ENCODE assay signal across 8 cellular contexts in genomic region chr2:70301344-70302194, GRCh38. TPM values are rescaled to one million over a fixed set of nuclear protein-coding genes. Genes with fewer than 3 reads are reported as not detected.
DNase-seq lines count a peak whose midpoint lies in the region; ATAC-seq, FAIRE-seq and TF ChIP-seq lines count a peak whose summit lies in the region.

TSS of gene FAM136A (minus strand) at chr2:70302067. CDS start at chr2:70302011, 56 bp downstream.

- peak; percentile 80 for FAIRE-seq in GM12891 (lab: Jason Lieb, UNC)

- H3K36me3 ChIP-seq in aorta (ENCODE audit: control insufficient read depth in 1 of 2, insufficient read depth in 2 of 2, low read length in 1 of 2): peaks cover 0 to 3% of the 10 kb centered on the region in 2 donors

- H3K4me3 ChIP-seq in aorta (ENCODE audit: low read length in 2 of 2): peak within 1 kb of the TSS; percentile 68 to 70

- intact Hi-C loops in T-helper 2 cell treated with Interferon-gamma antibody and Interleukin-4, amounts not matched to agents 100 ng/mL and 5 ng/mL, for 36 hours (cut with micrococcal nuclease): loop anchor here (1.0 to 5.0 kb wide), 6 partner anchors 8 to 571 kb away; partner anchors contain the start of genes SNRPG, TGFA and TIA1
- intact Hi-C loops in aorta (cut with DNase I): loop anchor here in 1 of 2 donors (5.0 kb wide), 2 partner anchors 316 to 646 kb away; no protein-coding TSS in a partner anchor

- no peaks in the 10 kb centered on the region for H3K27me3 ChIP-seq in aorta (ENCODE audit: control insufficient read depth in 1 of 2, insufficient read depth in 2 of 2, low read length in 1 of 2)

- ATAC-seq in HG02678 (IDR thresholded peaks at IDR 0.05; ENCODE audit: unreplicated experiment) (peak; percentile 81), aorta (ENCODE audit: low FRiP score) (peak; percentile 98)

- WGBS in aorta, 2 donors: 0 to 1% methylated on average over 70 to 79 of the region's 79 CpGs

- peak within 1 kb of the TSS in 1 of 2 donors; percentile 1 for H3K27ac ChIP-seq in aorta (ENCODE audit: low read depth in 1 of 2, low read length in 2 of 2)

- H3K9me3 ChIP-seq in aorta (ENCODE audit: control insufficient read depth, low read length): no peaks in the 10 kb centered on the region

- peak; percentile 84 for DNase-seq in GM12891 (ENCODE audit: insufficient read length, low spot score)
- DNase-seq in NCI-H1417 treated with DMSO at 0.1 percent for 48 hours (lab: John Stamatoyannopoulos, UW): peak; percentile 73
- DNase-seq in anterior cingulate cortex (lab: John Stamatoyannopoulos, UW): peak in 56 of 58 donors; percentile 3 to 83 (median 63)
- peak; percentile 82 for DNase-seq in hepatic stellate cell (ENCODE audit: low spot score)
- DNase-seq in renal cortical epithelial cell (ENCODE audit: low read depth): peak; percentile 35
- peak; percentile 92 to 97 for DNase-seq in aorta

- H3K4me1 ChIP-seq in aorta (ENCODE audit: control insufficient read depth in 1 of 2, insufficient read depth in 2 of 2, low read length in 2 of 2): no peaks in the 10 kb centered on the region

- TF ChIP-seq POLR2A in GM12891 (IDR thresholded peaks at IDR 0.05; ENCODE audit: low read depth, low read length): peak; percentile 88

TF ChIP-seq in GM12891, 5 proteins besides CTCF, POLR2A, EP300 and RAD21:
- TF ChIP-seq TAF1 (IDR thresholded peaks at IDR 0.05; ENCODE audit: low read depth, low read length) (peak; percentile 68; the same call in 1 of the 2 replicates), PAX5 (IDR thresholded peaks at IDR 0.05; ENCODE audit: insufficient read depth, low read length, severe bottlenecking) (peak; percentile 30), POU2F2 (IDR thresholded peaks at IDR 0.05; ENCODE audit: low read depth, low read length) (peak; percentile 71), POLR2AphosphoS5 (IDR thresholded peaks at IDR 0.05; ENCODE audit: low read depth, low read length) (peak; percentile 88), SPI1 (IDR thresholded peaks at IDR 0.05; ENCODE audit: low read depth, low read length) (0 out of 2 replicates have a peak, but pooled peaks have one; percentile 3)

RNA-seq across cellular contexts. Expression of gene FAM136A, which starts in this region (rescaled TPM):
- polyA plus RNA-seq in GM12891 (2012; ENCODE audit: low read depth, missing spikeins): 53.2 TPM
- total RNA-seq in T-helper 2 cell treated with Interferon-gamma antibody and Interleukin-4, amounts not matched to agents 100 ng/mL and 5 ng/mL, for 36 hours: 48.8 and 49.6 TPM in 2 replicates
- 48.4 and 49.3 TPM in 2 replicates for total RNA-seq in renal cortical epithelial cell
- 10 to 100 TPM; 15.7 to 19.8 TPM for total RNA-seq in aorta
- polyA plus RNA-seq in aorta: 10 to 100 TPM; 28.0 to 31.2 TPM

Comparison
In these comparisons a context has a peak if more than half of its experiments do, and no peak if none do; other contexts are left out.
1. DNase-seq: peak in every context shown above with its lines; median percentile 94 in aorta; 84 in GM12891; 82 in hepatic stellate cell; 73 in NCI-H1417 treated with DMSO at 0.1 percent for 48 hours; 63 in anterior cingulate cortex; 35 in renal cortical epithelial cell.